Comparison of ENCODE assay signal across 8 cellular contexts in genomic region chr17:68435876-68436842, GRCh38. TPM values are rescaled to one million over a fixed set of nuclear protein-coding genes. Genes with fewer than 3 reads are reported as not detected.
DNase-seq lines count a peak whose midpoint lies in the region; ATAC-seq and TF ChIP-seq lines count a peak whose summit lies in the region.

No MANE protein-coding gene starts in this region.

- TF ChIP-seq CTCF in progenitor cell of endocrine pancreas (IDR thresholded peaks at IDR 0.05; ENCODE audit: unreplicated experiment), result peak; percentile 84
- peak; percentile 87 to 91 (median 88) for TF ChIP-seq CTCF in uterus (IDR thresholded peaks at IDR 0.05)

- peak; percentile 56 for ATAC-seq in GM21528 (IDR thresholded peaks at IDR 0.05; ENCODE audit: low FRiP score, unreplicated experiment)
- ATAC-seq in SK-N-SH treated with all-trans-retinoic acid at 6 μM for 48 hours, result peak; percentile 93

- no peaks in the 10 kb centered on the region for H3K9me3 Mint-ChIP-seq in activated naive CD4-positive, alpha-beta T cell treated with anti-CD3 and anti-CD28 coated beads, Interleukin-2, amount 10 ng/mL, durations not matched to agents 7 days and 5 days
- H3K9me3 Mint-ChIP-seq in progenitor cell of endocrine pancreas (ENCODE audit: low read depth), result no peaks in the 10 kb centered on the region

- H3K36me3 Mint-ChIP-seq in activated naive CD4-positive, alpha-beta T cell treated with anti-CD3 and anti-CD28 coated beads, Interleukin-2, amount 10 ng/mL, durations not matched to agents 7 days and 5 days, result peaks cover 52% of the 10 kb centered on the region
- H3K36me3 Mint-ChIP-seq in progenitor cell of endocrine pancreas (ENCODE audit: insufficient read depth), result peaks cover 24% of the 10 kb centered on the region

- H3K4me1 ChIP-seq in uterus, result no peaks in the 10 kb centered on the region

- peak overlapping the region; percentile 53 for H3K4me3 Mint-ChIP-seq in activated naive CD4-positive, alpha-beta T cell treated with anti-CD3 and anti-CD28 coated beads, Interleukin-2, amount 10 ng/mL, durations not matched to agents 7 days and 5 days
- H3K4me3 Mint-ChIP-seq in progenitor cell of endocrine pancreas (ENCODE audit: low read depth), result no peak overlapping the region

- no peaks in the 10 kb centered on the region for H3K36me3 ChIP-seq in uterus

- peak overlapping the region; percentile 15 to 41 for H3K27ac ChIP-seq in uterus

- H3K4me3 ChIP-seq in uterus, result no peak overlapping the region

- H3K4me1 Mint-ChIP-seq in activated naive CD4-positive, alpha-beta T cell treated with anti-CD3 and anti-CD28 coated beads, Interleukin-2, amount 10 ng/mL, durations not matched to agents 7 days and 5 days, result peaks cover 80% of the 10 kb centered on the region
- peaks cover 10% of the 10 kb centered on the region for H3K4me1 Mint-ChIP-seq in progenitor cell of endocrine pancreas (ENCODE audit: low read depth)

- H3K27ac Mint-ChIP-seq in activated naive CD4-positive, alpha-beta T cell treated with anti-CD3 and anti-CD28 coated beads, Interleukin-2, amount 10 ng/mL, durations not matched to agents 7 days and 5 days, result peak overlapping the region; percentile 90
- peak overlapping the region; percentile 73 for H3K27ac Mint-ChIP-seq in progenitor cell of endocrine pancreas

- no peaks in the 10 kb centered on the region for H3K27me3 Mint-ChIP-seq in activated naive CD4-positive, alpha-beta T cell treated with anti-CD3 and anti-CD28 coated beads, Interleukin-2, amount 10 ng/mL, durations not matched to agents 7 days and 5 days
- H3K27me3 Mint-ChIP-seq in progenitor cell of endocrine pancreas, result no peaks in the 10 kb centered on the region

- CTCF ChIA-PET in activated naive CD4-positive, alpha-beta T cell treated with anti-CD3 and anti-CD28 coated beads, Interleukin-2, amount 10 ng/mL, durations not matched to agents 7 days and 5 days (lab: Charles Lee), result interaction anchor here (0.8 to 15.3 kb wide), 30 partner anchors 10 to 379 kb away, joined by 3 to 192 read pairs (median 4); partner anchors contain the start of gene WIPI1

- intact Hi-C loops in head of caudate nucleus (cut with DNase I), result loop anchor here (10.0 kb wide), 1 partner anchor 141 kb away; the partner anchor contains the start of genes ARSG and SLC16A6
- intact Hi-C loops in uterus (cut with DNase I; ENCODE audit: low total_unique reads), result no loop called here

- peak; percentile 85 for DNase-seq in CD1c-positive myeloid dendritic cell (ENCODE audit: extremely low spot score)
- DNase-seq in NCI-H1105 (lab: John Stamatoyannopoulos, UW), result peak; percentile 47
- peak; percentile 91 for DNase-seq in activated naive CD4-positive, alpha-beta T cell treated with anti-CD3 and anti-CD28 coated beads, Interleukin-2, amount 10 ng/mL, durations not matched to agents 7 days and 5 days
- DNase-seq in head of caudate nucleus, result peak; percentile 46 to 90 (median 80)
- DNase-seq in progenitor cell of endocrine pancreas (ENCODE audit: low spot score, unreplicated experiment), result peak; percentile 58
- DNase-seq in uterus, result peak; percentile 75 to 84

- H3K27me3 ChIP-seq in uterus, result no peaks in the 10 kb centered on the region

- TF ChIP-seq POLR2A in uterus (IDR thresholded peaks at IDR 0.05), result no peak

- H3K9me3 ChIP-seq in uterus, result no peaks in the 10 kb centered on the region

TF ChIP-seq in SK-N-SH treated with all-trans-retinoic acid at 6 μM for 48 hours, 23 proteins besides CTCF, POLR2A, EP300 and RAD21:
- TF ChIP-seq PATZ1 (CRISPR knock-in tag; IDR thresholded peaks at IDR 0.05; ENCODE audit: borderline replicate concordance) (no peak), TOX (CRISPR knock-in tag; IDR thresholded peaks at IDR 0.05; ENCODE audit: borderline replicate concordance) (no peak), CREB5 (CRISPR knock-in tag; IDR thresholded peaks at IDR 0.05; ENCODE audit: low read depth) (no peak), RARB (CRISPR knock-in tag; IDR thresholded peaks at IDR 0.05) (no peak), CSRNP3 (CRISPR knock-in tag; IDR thresholded peaks at IDR 0.05) (no peak), OSR1 (CRISPR knock-in tag; IDR thresholded peaks at IDR 0.05) (no peak), POU6F1 (CRISPR knock-in tag; IDR thresholded peaks at IDR 0.05; ENCODE audit: borderline replicate concordance, low read depth) (no peak), ARNTL (CRISPR knock-in tag; IDR thresholded peaks at IDR 0.05; ENCODE audit: borderline replicate concordance, low read depth) (no peak), SNAI2 (CRISPR knock-in tag; IDR thresholded peaks at IDR 0.05) (no peak), ZC3H10 (CRISPR knock-in tag; IDR thresholded peaks at IDR 0.05) (no peak), ISL1 (CRISPR knock-in tag; IDR thresholded peaks at IDR 0.05) (no peak)

RNA-seq across cellular contexts. Expression of gene WIPI1, which starts 21.1 kb away (rescaled TPM):
- 53.5 and 54.3 TPM in 2 replicates for total RNA-seq in progenitor cell of endocrine pancreas
- total RNA-seq in uterus, result 10 to 100 TPM in 3 of 4 donors, 1 to 10 TPM in 1; 7.9 to 40.7 (median 27.9) TPM
